13 cellular contexts compared by ENCODE assay signal in the genomic region with DNA sequence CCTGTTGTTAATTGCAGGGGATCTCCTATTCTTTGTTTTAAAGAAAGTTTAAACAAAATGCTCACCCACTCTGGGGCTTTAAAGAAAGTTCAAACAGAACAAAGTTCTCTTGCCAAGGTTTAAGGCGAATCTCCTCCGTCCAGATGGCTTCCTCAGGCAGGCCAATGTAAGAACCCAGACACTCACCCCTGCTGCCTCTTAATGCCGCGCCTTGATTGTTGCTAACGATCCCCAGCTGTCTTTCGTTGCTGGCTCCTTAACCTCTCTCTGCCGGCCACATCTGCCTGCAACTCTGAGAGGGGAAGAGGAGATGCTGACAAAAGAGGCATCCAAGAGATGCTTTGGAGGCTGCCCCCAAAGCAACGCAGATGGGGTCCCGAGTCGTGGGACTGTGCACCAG.
DNase-seq lines count a peak whose midpoint lies in the region; ATAC-seq, FAIRE-seq and TF ChIP-seq lines count a peak whose summit lies in the region.
"Had no signal": no experiment of that assay in that cellular context is flagged by ENCODE, and none has a peak within 500 bp of the region (broad histone marks: within the 10 kb centered on the region; RNA-seq: fewer than 3 reads in every experiment).

No MANE protein-coding gene starts in this region.

- DNase-seq in AG08396 (ENCODE audit: low spot score) (peak; percentile 27), KBM-7 (peak; percentile 43), lung (ENCODE audit: low spot score) (no peak), NCI-H146 treated with DMSO at 0.1 percent for 48 hours (lab: John Stamatoyannopoulos, UW; ENCODE audit: unreplicated experiment) (no peak), dedifferentiated amniotic fluid mesenchymal stem cell (ENCODE audit: extremely low spot score) (no peak), D721Med (ENCODE audit: insufficient read length, low spot score) (no peak), hepatic stellate cell (ENCODE audit: low spot score) (no peak)
- DNase-seq: mammary epithelial cell, MM.1S, testis had no signal

- H3K4me1 ChIP-seq in lung (ENCODE audit: control insufficient read depth in 2 of 2, insufficient read depth in 2 of 2, low read length in 2 of 2) = peaks cover 0 to 5% of the 10 kb centered on the region in 2 donors
- H3K4me1 ChIP-seq: testis had no signal

- no peak for TF ChIP-seq CTCF in lung (IDR thresholded peaks at IDR 0.05; ENCODE audit: control extremely low read depth, extremely low read depth)
- no peak for TF ChIP-seq CTCF in D721Med (IDR thresholded peaks at IDR 0.05; ENCODE audit: insufficient read depth, missing control alignments)

- H3K36me3 ChIP-seq in lung (ENCODE audit: control insufficient read depth in 2 of 2, insufficient read depth in 2 of 2, low read length in 2 of 2) = no peaks in the 10 kb centered on the region
- H3K36me3 ChIP-seq: ovary had no signal

- H3K27ac ChIP-seq in lung (ENCODE audit: low read depth in 1 of 2, low read length in 1 of 2) = no peak overlapping the region
- H3K27ac ChIP-seq: ovary, testis had no signal

- in situ Hi-C loops in KBM-7 (cut with MboI; ENCODE audit: low pct_unique_long_range_greater_than_20kb, low sequenced_read_pairs) = no loop called here

- FAIRE-seq in endometrium (lab: Jason Lieb, UNC) (peak; percentile 51), D721Med (lab: Jason Lieb, UNC) (no peak)
- FAIRE-seq: HTR-8/SVneo had no signal

- no peak overlapping the region for H3K4me3 ChIP-seq in lung
- H3K4me3 ChIP-seq: ovary, testis had no signal

- no peaks in the 10 kb centered on the region for H3K27me3 ChIP-seq in lung (ENCODE audit: control insufficient read depth, insufficient read depth)
- H3K27me3 ChIP-seq: ovary, testis had no signal

- ATAC-seq in lung (ENCODE audit: insufficient read depth, low FRiP score) = peak; percentile 41

- WGBS in lung, 2 donors = 64 to 77% methylated on average over 10 of the region's 10 CpGs

- no peaks in the 10 kb centered on the region for H3K9me3 ChIP-seq in lung (ENCODE audit: control insufficient read depth in 2 of 2, insufficient read depth in 1 of 2, low read length in 1 of 2)
- H3K9me3 ChIP-seq: ovary, testis had no signal

Comparison
In these comparisons a context has a peak if more than half of its experiments do, and no peak if none do; other contexts are left out.
1. DNase-seq: peak in AG08396 (single experiment) and KBM-7 (single experiment); none in lung (single experiment), NCI-H146 treated with DMSO at 0.1 percent for 48 hours (single experiment), dedifferentiated amniotic fluid mesenchymal stem cell (single experiment), D721Med (single experiment) and hepatic stellate cell (single experiment).